9 cellular contexts compared by ENCODE assay signal in the genomic region with DNA sequence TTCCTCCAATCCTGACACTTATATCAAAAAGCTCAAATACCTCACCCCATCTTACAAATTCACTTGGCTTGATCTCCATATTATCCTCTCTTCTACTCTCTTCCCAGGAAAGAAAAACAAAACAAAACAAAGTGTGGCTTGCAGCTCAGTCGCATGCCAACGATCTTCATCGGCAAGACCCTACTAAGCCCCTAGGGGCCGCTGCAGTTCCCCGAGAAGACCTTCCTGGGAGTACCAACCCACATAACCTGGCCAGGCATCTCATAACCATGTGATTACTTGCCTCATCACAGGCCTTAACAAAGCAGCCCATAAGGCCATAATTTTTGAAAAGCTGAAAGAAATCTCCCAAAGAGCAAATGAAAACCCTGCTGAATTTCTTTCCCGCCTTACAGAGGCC.
DNase-seq lines count a peak whose midpoint lies in the region; ATAC-seq, FAIRE-seq and TF ChIP-seq lines count a peak whose summit lies in the region.
"Had no signal": no experiment of that assay in that cellular context is flagged by ENCODE, and none has a peak within 500 bp of the region (broad histone marks: within the 10 kb centered on the region; RNA-seq: fewer than 3 reads in every experiment).

No MANE protein-coding gene starts in this region.

- H3K4me3 ChIP-seq in astrocyte of the spinal cord (ENCODE audit: low read depth, low read length) (no peak overlapping the region), osteoblast (ENCODE audit: insufficient read depth, low read length) (no peak overlapping the region), prostate gland (no peak overlapping the region)

- intact Hi-C loops in prostate gland (cut with DNase I), result no loop called here

- H3K27ac Mint-ChIP-seq in T-helper 2 cell treated with Interferon-gamma antibody and Interleukin-4, amounts not matched to agents 5 μg/mL and 100 μg/mL, for 36 hours, result peak overlapping the region; percentile 76

- H3K36me3 ChIP-seq in osteoblast (ENCODE audit: insufficient read depth, low read length) (no peaks in the 10 kb centered on the region), prostate gland (no peaks in the 10 kb centered on the region)

- no peak for DNase-seq in T-helper 2 cell treated with Interferon-gamma antibody and Interleukin-4, amounts not matched to agents 5 μg/mL and 100 μg/mL, for 36 hours (ENCODE audit: low spot score)
- DNase-seq in T-helper 2 cell, result no peak
- peak; percentile 35 for DNase-seq in NCI-H1694 (lab: John Stamatoyannopoulos, UW)
- DNase-seq in astrocyte of the spinal cord (ENCODE audit: low read depth, low spot score), result no peak
- DNase-seq in osteoblast (ENCODE audit: insufficient read length, low spot score, missing footprints), result no peak
- no peak for DNase-seq in prostate gland (ENCODE audit: low spot score)
- no peak for DNase-seq in GM19239 (ENCODE audit: insufficient read length, low spot score)

- FAIRE-seq in GM19239 (lab: Jason Lieb, UNC), result no peak
- FAIRE-seq: astrocyte had no signal

- H3K27me3 ChIP-seq in osteoblast (ENCODE audit: insufficient read depth, low read length), result no peaks in the 10 kb centered on the region
- H3K27me3 ChIP-seq in prostate gland (replicated peaks; ENCODE audit: insufficient read depth), result no peaks in the 10 kb centered on the region

- peak overlapping the region; percentile 72 for H3K4me3 Mint-ChIP-seq in T-helper 2 cell treated with Interferon-gamma antibody and Interleukin-4, amounts not matched to agents 5 μg/mL and 100 μg/mL, for 36 hours

- peaks cover 57% of the 10 kb centered on the region for H3K9me3 Mint-ChIP-seq in T-helper 2 cell treated with Interferon-gamma antibody and Interleukin-4, amounts not matched to agents 5 μg/mL and 100 μg/mL, for 36 hours

- peak; percentile 30 for TF ChIP-seq CTCF in astrocyte of the spinal cord (IDR thresholded peaks at IDR 0.05; ENCODE audit: low read depth, low read length)
- peak; percentile 6 for TF ChIP-seq CTCF in osteoblast (IDR thresholded peaks at IDR 0.05; ENCODE audit: extremely low read depth, low read depth, low read length)
- TF ChIP-seq CTCF in prostate gland (IDR thresholded peaks at IDR 0.05), result no peak

- TF ChIP-seq POLR2A in prostate gland (IDR thresholded peaks at IDR 0.05), result no peak

- no peak overlapping the region for H3K27ac ChIP-seq in osteoblast (ENCODE audit: low read depth, low read length)
- no peak overlapping the region for H3K27ac ChIP-seq in prostate gland

- H3K9me3 ChIP-seq in osteoblast (ENCODE audit: low read depth, low read length) (no peaks in the 10 kb centered on the region), prostate gland (no peaks in the 10 kb centered on the region)

- H3K36me3 Mint-ChIP-seq in T-helper 2 cell treated with Interferon-gamma antibody and Interleukin-4, amounts not matched to agents 5 μg/mL and 100 μg/mL, for 36 hours (ENCODE audit: low read depth), result peaks cover 26% of the 10 kb centered on the region

- no peak for ATAC-seq in HG02623 (IDR thresholded peaks at IDR 0.05; ENCODE audit: unreplicated experiment)

- H2AFZ ChIP-seq in osteoblast (ENCODE audit: low read length), result no peak overlapping the region

- H3K27me3 Mint-ChIP-seq in T-helper 2 cell treated with Interferon-gamma antibody and Interleukin-4, amounts not matched to agents 5 μg/mL and 100 μg/mL, for 36 hours (ENCODE audit: low read depth), result no peaks in the 10 kb centered on the region

- peaks cover 30% of the 10 kb centered on the region for H3K4me1 Mint-ChIP-seq in T-helper 2 cell treated with Interferon-gamma antibody and Interleukin-4, amounts not matched to agents 5 μg/mL and 100 μg/mL, for 36 hours (ENCODE audit: low read depth)

- in situ Hi-C loops in astrocyte of the spinal cord (cut with HindIII; ENCODE audit: low sequenced_read_pairs), result no loop called here

- no peaks in the 10 kb centered on the region for H4K20me1 ChIP-seq in osteoblast (ENCODE audit: insufficient read depth, low read length)

- H3K4me1 ChIP-seq in osteoblast (ENCODE audit: insufficient read depth, low read length) (no peaks in the 10 kb centered on the region), prostate gland (replicated peaks) (no peaks in the 10 kb centered on the region)

- WGBS in prostate gland, result 61% methylated on average over 6 of the region's 6 CpGs

- no peak overlapping the region for H3K4me2 ChIP-seq in osteoblast (ENCODE audit: insufficient read depth, low read length)

- H3K79me2 ChIP-seq in osteoblast (ENCODE audit: insufficient read depth, low read length), result no peaks in the 10 kb centered on the region

Comparison
In these comparisons a context has a peak if more than half of its experiments do, and no peak if none do; other contexts are left out.
1. CTCF ChIP-seq: peak in astrocyte of the spinal cord (single experiment) and osteoblast (single experiment); none in prostate gland (0 of 4).